In the genomic region with DNA sequence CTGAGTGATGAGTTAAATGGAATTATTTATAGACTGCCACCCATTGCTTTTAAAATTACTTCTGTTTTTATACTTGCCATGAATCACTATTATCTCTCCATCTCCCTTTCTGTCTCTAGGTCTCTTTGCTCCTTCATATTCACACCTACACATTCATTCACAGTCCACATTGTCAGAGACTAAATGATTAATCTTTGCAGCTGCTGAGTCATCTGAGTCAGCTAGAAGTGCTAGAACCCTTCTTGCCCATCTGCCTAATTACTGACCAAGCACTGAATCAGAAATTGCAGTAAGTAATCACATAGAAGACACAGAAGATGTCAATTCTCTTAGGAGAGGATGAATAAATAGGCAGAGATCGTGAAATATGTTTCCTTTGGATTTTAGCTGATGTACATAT, we compare ENCODE assay signal across 1 cellular context.
TF ChIP-seq lines count a peak whose summit lies in the region.

No MANE protein-coding gene starts in this region.

TF ChIP-seq in WTC11, 78 proteins besides CTCF, POLR2A, EP300 and RAD21 (continued from another document):
- TF ChIP-seq, protein P1, sequence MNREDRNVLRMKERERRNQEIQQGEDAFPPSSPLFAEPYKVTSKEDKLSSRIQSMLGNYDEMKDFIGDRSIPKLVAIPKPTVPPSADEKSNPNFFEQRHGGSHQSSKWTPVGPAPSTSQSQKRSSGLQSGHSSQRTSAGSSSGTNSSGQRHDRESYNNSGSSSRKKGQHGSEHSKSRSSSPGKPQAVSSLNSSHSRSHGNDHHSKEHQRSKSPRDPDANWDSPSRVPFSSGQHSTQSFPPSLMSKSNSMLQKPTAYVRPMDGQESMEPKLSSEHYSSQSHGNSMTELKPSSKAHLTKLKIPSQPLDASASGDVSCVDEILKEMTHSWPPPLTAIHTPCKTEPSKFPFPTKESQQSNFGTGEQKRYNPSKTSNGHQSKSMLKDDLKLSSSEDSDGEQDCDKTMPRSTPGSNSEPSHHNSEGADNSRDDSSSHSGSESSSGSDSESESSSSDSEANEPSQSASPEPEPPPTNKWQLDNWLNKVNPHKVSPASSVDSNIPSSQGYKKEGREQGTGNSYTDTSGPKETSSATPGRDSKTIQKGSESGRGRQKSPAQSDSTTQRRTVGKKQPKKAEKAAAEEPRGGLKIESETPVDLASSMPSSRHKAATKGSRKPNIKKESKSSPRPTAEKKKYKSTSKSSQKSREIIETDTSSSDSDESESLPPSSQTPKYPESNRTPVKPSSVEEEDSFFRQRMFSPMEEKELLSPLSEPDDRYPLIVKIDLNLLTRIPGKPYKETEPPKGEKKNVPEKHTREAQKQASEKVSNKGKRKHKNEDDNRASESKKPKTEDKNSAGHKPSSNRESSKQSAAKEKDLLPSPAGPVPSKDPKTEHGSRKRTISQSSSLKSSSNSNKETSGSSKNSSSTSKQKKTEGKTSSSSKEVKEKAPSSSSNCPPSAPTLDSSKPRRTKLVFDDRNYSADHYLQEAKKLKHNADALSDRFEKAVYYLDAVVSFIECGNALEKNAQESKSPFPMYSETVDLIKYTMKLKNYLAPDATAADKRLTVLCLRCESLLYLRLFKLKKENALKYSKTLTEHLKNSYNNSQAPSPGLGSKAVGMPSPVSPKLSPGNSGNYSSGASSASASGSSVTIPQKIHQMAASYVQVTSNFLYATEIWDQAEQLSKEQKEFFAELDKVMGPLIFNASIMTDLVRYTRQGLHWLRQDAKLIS (CRISPR knock-in tag; IDR thresholded peaks at IDR 0.05; ENCODE audit: borderline replicate concordance), result no peak
- no peak for TF ChIP-seq GRHL2 (CRISPR knock-in tag; IDR thresholded peaks at IDR 0.05; ENCODE audit: insufficient replicate concordance, severe bottlenecking)
- TF ChIP-seq, protein P2, sequence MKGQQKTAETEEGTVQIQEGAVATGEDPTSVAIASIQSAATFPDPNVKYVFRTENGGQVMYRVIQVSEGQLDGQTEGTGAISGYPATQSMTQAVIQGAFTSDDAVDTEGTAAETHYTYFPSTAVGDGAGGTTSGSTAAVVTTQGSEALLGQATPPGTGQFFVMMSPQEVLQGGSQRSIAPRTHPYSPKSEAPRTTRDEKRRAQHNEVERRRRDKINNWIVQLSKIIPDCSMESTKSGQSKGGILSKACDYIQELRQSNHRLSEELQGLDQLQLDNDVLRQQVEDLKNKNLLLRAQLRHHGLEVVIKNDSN (CRISPR knock-in tag; IDR thresholded peaks at IDR 0.05), result no peak
